Comparison of ENCODE assay signal across 9 cellular contexts in the genomic region with DNA sequence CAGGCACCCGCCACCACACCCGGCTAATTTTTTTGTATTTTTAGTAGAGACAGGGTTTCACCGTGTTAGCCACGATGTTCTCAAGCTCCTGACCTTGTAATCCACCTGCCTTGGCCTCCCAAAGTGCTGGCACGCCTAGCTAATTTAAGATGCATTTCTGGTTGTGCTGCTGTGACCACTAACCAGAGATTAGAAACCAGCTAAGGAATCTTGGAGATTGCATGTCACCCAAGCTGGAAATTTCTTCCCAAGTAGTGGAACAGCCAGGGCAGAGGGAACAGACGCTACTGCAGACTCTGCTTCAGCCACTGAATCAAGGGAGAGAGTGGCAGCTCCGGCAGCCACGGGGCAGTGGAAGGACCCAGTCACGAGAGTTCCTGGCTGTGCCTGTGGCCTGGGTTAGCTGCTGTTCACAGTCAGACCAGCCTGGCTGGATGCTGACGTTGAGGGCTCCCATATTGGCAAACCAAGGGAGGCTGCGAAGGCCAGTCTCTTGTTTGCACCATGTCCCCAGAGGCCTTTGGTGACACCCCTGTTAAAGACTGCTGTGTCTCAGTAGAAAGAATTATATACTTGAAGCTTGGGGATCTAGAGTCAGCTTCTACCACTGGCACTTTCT. TPM values are rescaled to one million over a fixed set of nuclear protein-coding genes. Genes with fewer than 3 reads are reported as not detected.
DNase-seq lines count a peak whose midpoint lies in the region; ATAC-seq and TF ChIP-seq lines count a peak whose summit lies in the region.
"Had no signal": no experiment of that assay in that cellular context is flagged by ENCODE, and none has a peak within 500 bp of the region (broad histone marks: within the 10 kb centered on the region; RNA-seq: fewer than 3 reads in every experiment).

No MANE protein-coding gene starts in this region.

- no peak overlapping the region for H3K4me3 Mint-ChIP-seq in CD8-positive, alpha-beta T cell

- H3K36me3 ChIP-seq in CD8-positive, alpha-beta T cell (ENCODE audit: insufficient read depth, low read length), result peaks cover 64% of the 10 kb centered on the region
- H3K36me3 ChIP-seq in esophagus muscularis mucosa (peaks cover 76 to 87% (median 82%) of the 10 kb centered on the region in 4 donors), spleen (peaks cover 4 to 94% (median 76%) of the 10 kb centered on the region in 6 donors)

- no peaks in the 10 kb centered on the region for H3K9me3 ChIP-seq in CD8-positive, alpha-beta T cell (ENCODE audit: low read length)
- H3K9me3 ChIP-seq in esophagus muscularis mucosa, result no peaks in the 10 kb centered on the region
- no peaks in the 10 kb centered on the region for H3K9me3 ChIP-seq in spleen

- no peak for TF ChIP-seq EP300 in esophagus muscularis mucosa (IDR thresholded peaks at IDR 0.05)

- no peak overlapping the region for H3K27ac ChIP-seq in CD8-positive, alpha-beta T cell (ENCODE audit: low read depth, low read length)
- peak overlapping the region; percentile 99 for H3K27ac ChIP-seq in RWPE1
- peak overlapping the region; percentile 97 to 100 (median 100) for H3K27ac ChIP-seq in esophagus muscularis mucosa (replicated peaks in 1 of 4)
- H3K27ac ChIP-seq in spleen, result peak overlapping the region in 7 of 8 donors; percentile 11 to 86 (median 84)

- peak overlapping the region; percentile 35 for H3K27ac Mint-ChIP-seq in CD8-positive, alpha-beta T cell

- no peaks in the 10 kb centered on the region for H3K9me3 Mint-ChIP-seq in CD8-positive, alpha-beta T cell

- no peak overlapping the region for H3K4me3 ChIP-seq in CD8-positive, alpha-beta T cell (ENCODE audit: low read depth, low read length)
- no peak overlapping the region for H3K4me3 ChIP-seq in esophagus muscularis mucosa
- H3K4me3 ChIP-seq in spleen, result peak overlapping the region in 1 of 8 donors; percentile 22

- no peak for ATAC-seq in CD8-positive, alpha-beta T cell
- no peak for ATAC-seq in HG02973 (IDR thresholded peaks at IDR 0.05; ENCODE audit: unreplicated experiment)
- ATAC-seq: PC-3 had no signal

- TF ChIP-seq POLR2A in esophagus muscularis mucosa (IDR thresholded peaks at IDR 0.05; ENCODE audit: low read depth) (no peak), spleen (IDR thresholded peaks at IDR 0.05) (no peak)

- CTCF ChIA-PET in CD8-positive, alpha-beta T cell (lab: Charles Lee), result interaction anchor here (0.8 to 7.8 kb wide), 7 partner anchors 10 to 101 kb away, joined by 3 to 80 read pairs (median 4); a partner anchor contains a TSS
- CTCF ChIA-PET in RWPE1 (lab: Yijun Ruan, JAX), result interaction anchor here (0.8 kb wide), 1 partner anchor 11 kb away, joined by 4 read pairs; no protein-coding TSS in a partner anchor

- POLR2A ChIA-PET in CD8-positive, alpha-beta T cell (lab: Charles Lee), result interaction anchor here (1.2 to 1.6 kb wide), 2 partner anchors 14 to 27 kb away, joined by 4 to 6 read pairs; no protein-coding TSS in a partner anchor
- POLR2A ChIA-PET in RWPE1 (lab: Yijun Ruan, JAX; ENCODE audit: low non-redundant PET), result interaction anchor here (0.6 to 0.9 kb wide), 2 partner anchors 14 to 20 kb away, joined by 3 read pairs; no protein-coding TSS in a partner anchor

- no peak for DNase-seq in CD8-positive, alpha-beta T cell
- no peak for DNase-seq in RWPE1 (ENCODE audit: low spot score)
- DNase-seq in esophagus muscularis mucosa (ENCODE audit: extremely low spot score), result peak; percentile 42
- DNase-seq in spleen, result no peak
- DNase-seq in KG1 (lab: John Stamatoyannopoulos, UW), result no peak
- no peak for DNase-seq in T1000 (lab: John Stamatoyannopoulos, UW)
- DNase-seq: NCI-H345 had no signal

- peaks cover 78% of the 10 kb centered on the region for H3K36me3 Mint-ChIP-seq in CD8-positive, alpha-beta T cell

- H3K27me3 ChIP-seq in CD8-positive, alpha-beta T cell (ENCODE audit: insufficient read depth, low read length), result no peaks in the 10 kb centered on the region
- H3K27me3 ChIP-seq in esophagus muscularis mucosa (no peaks in the 10 kb centered on the region), spleen (replicated peaks in 1 of 7) (no peaks in the 10 kb centered on the region)

- TF ChIP-seq CTCF in CD8-positive, alpha-beta T cell (IDR thresholded peaks at IDR 0.05), result no peak
- TF ChIP-seq CTCF in RWPE1 (conservative IDR thresholded peaks at IDR 0.05; ENCODE audit: low read depth), result no peak
- no peak for TF ChIP-seq CTCF in esophagus muscularis mucosa (IDR thresholded peaks at IDR 0.05)
- TF ChIP-seq CTCF in spleen (IDR thresholded peaks at IDR 0.05 in 8 of 11, conservative IDR thresholded peaks at IDR 0.05 in 3 of 11), result no peak

- peaks cover 60% of the 10 kb centered on the region for H3K4me1 Mint-ChIP-seq in CD8-positive, alpha-beta T cell (ENCODE audit: low read depth)

- H3K4me1 ChIP-seq in CD8-positive, alpha-beta T cell (ENCODE audit: insufficient read depth, low read length), result peaks cover 52% of the 10 kb centered on the region
- H3K4me1 ChIP-seq in esophagus muscularis mucosa (peaks cover 73 to 100% (median 100%) of the 10 kb centered on the region in 4 donors), spleen (peaks cover 62 to 100% (median 97%) of the 10 kb centered on the region in 6 donors)

- WGBS in esophagus muscularis mucosa, result 73% methylated on average over 11 of the region's 11 CpGs
- WGBS in spleen, 5 donors, result 80 to 98% (median 86%) methylated on average over 9 to 11 of the region's 11 CpGs

- intact Hi-C loops in CD8-positive, alpha-beta T cell (cut with DNase I, micrococcal nuclease), result no loop called here
- intact Hi-C loops in esophagus muscularis mucosa (cut with DNase I) (no loop called here), spleen (cut with DNase I; ENCODE audit: low total_unique reads) (no loop called here)

- H3K27me3 Mint-ChIP-seq in CD8-positive, alpha-beta T cell (ENCODE audit: low read depth), result no peaks in the 10 kb centered on the region

RNA-seq across cellular contexts. Expression of a gene that starts 7.9 kb away (rescaled TPM):
- 100 to 1,000 TPM; 187 to 199 TPM for total RNA-seq in CD8-positive, alpha-beta T cell
- total RNA-seq in esophagus muscularis mucosa (100 to 1,000 TPM; 378 to 445 (median 414) TPM), spleen (100 to 1,000 TPM; 352 to 760 (median 443) TPM)
- polyA plus RNA-seq in spleen, result 100 to 1,000 TPM; 181 to 403 (median 238) TPM

RNA-seq across cellular contexts. Expression of a gene that starts 27.5 kb away (rescaled TPM):
- total RNA-seq in CD8-positive, alpha-beta T cell, result 10 to 100 TPM; 79.1 to 88.4 TPM
- total RNA-seq in esophagus muscularis mucosa (10 to 100 TPM; 37.9 to 56.4 (median 42.9) TPM), spleen (100 to 1,000 TPM in 2 of 7 donors, 10 to 100 TPM in 5; 71.9 to 104 (median 89.8) TPM)
- polyA plus RNA-seq in spleen, result 10 to 100 TPM; 31.5 to 45.5 (median 34.0) TPM

RNA-seq across cellular contexts. Expression of a gene that starts 59.3 kb away (rescaled TPM):
- 10 to 100 TPM; 35.9 to 37.5 TPM for total RNA-seq in CD8-positive, alpha-beta T cell
- total RNA-seq in esophagus muscularis mucosa (under 1 TPM in 3 of 4 donors, not detected in 1; 0.52 to 0.83 (median 0.75) TPM), spleen (10 to 100 TPM; 39.6 to 89.2 (median 51.4) TPM)
- polyA plus RNA-seq in spleen, result 100 to 1,000 TPM in 1 of 3 donors, 10 to 100 TPM in 2; 66.1 to 119 (median 75.2) TPM

Comparison
In these comparisons a context has a peak if more than half of its experiments do, and no peak if none do; other contexts are left out.
1. RNA of a gene that starts 59.3 kb away (total RNA-seq): 39.6 to 89.2 TPM in spleen and 35.9 to 37.5 TPM in CD8-positive, alpha-beta T cell; 0.52 to 0.83 TPM in esophagus muscularis mucosa; every median in the first group is over 10 times any median in the second.